ENCODE assay signal across 8 cellular contexts in the genomic region with DNA sequence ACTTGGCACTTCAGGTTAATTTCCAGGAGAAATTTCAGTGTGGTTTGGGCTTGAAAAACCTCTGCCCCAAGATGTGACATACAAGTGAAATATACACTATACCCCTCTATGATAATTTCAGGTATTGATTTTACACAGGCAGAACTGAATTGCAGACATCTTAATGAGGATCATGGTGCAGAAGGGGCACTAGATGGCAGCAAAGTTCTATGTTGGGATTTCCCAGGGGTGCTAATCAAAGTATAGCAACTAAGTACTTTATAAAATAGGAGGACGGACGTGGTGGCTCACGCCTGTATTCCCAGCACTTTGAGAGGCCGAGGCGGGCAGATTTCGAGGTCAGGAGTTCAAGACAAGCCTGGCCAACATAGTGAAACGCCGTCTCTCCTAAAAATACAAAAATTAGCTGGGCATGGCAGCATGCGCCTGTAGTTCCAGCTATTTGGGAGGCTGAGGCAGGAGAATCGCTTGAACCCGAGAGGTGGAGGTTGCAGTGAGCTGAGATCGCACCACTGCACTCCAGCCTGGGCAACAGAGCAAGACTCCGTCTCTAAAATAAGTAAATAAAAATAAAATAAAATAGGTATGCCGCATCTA.
DNase-seq lines count a peak whose midpoint lies in the region; ATAC-seq and TF ChIP-seq lines count a peak whose summit lies in the region.
"Not testable (repeated sequence)": the region's sequence is repeated elsewhere in the genome, so short reads cannot be mapped to it uniquely, and the experiment has no call there.

No MANE protein-coding gene starts in this region.

- not testable (repeated sequence) for H3K36me3 ChIP-seq in A673 (ENCODE audit: insufficient read depth, low read length, poor library complexity, severe bottlenecking); psoas muscle (ENCODE audit: insufficient read depth in 1 of 2, low read depth in 1 of 2)

- POLR2A ChIA-PET in A673 (lab: Charles Lee; ENCODE audit: low non-redundant PET); activated naive CD8-positive, alpha-beta T cell treated with anti-CD3 and anti-CD28 coated beads, Interleukin-2, amount 10 ng/mL, durations not matched to agents 7 days and 5 days (lab: Charles Lee): not testable (repeated sequence)

- not testable (repeated sequence) for BruUV-seq in A673 (replicated peaks; lab: Mats Ljungman, UMichigan)

- not testable (repeated sequence) for H3K4me1 Mint-ChIP-seq in activated naive CD8-positive, alpha-beta T cell treated with anti-CD3 and anti-CD28 coated beads, Interleukin-2, amount 10 ng/mL, durations not matched to agents 7 days and 5 days

- H3K27me3 ChIP-seq in A673 (replicated peaks; ENCODE audit: insufficient read depth, low read depth, low read length, poor library complexity) = peaks cover 40% of the 10 kb centered on the region
- not testable (repeated sequence) for H3K27me3 ChIP-seq in psoas muscle (ENCODE audit: insufficient read depth in 3 of 3, low read length in 2 of 3)

- H3K4me1 ChIP-seq in A673 (ENCODE audit: insufficient read depth, low read length, poor library complexity, severe bottlenecking); psoas muscle: not testable (repeated sequence)

- not testable (repeated sequence) for H3K9me3 Mint-ChIP-seq in activated naive CD8-positive, alpha-beta T cell treated with anti-CD3 and anti-CD28 coated beads, Interleukin-2, amount 10 ng/mL, durations not matched to agents 7 days and 5 days

- CTCF ChIA-PET in A673 (lab: Charles Lee) = interaction anchor here (1.0 kb wide), 1 partner anchor 126 kb away, joined by 6 read pairs; no protein-coding TSS in a partner anchor

- intact Hi-C loops in A673 (cut with micrococcal nuclease; ENCODE audit: unreplicated experiment) = loop anchor here (1.0 to 5.0 kb wide), 5 partner anchors 126 to 816 kb away; no protein-coding TSS in a partner anchor
- intact Hi-C loops in Right ventricle myocardium superior (cut with DNase I) = not testable (repeated sequence)
- intact Hi-C loops in psoas muscle (cut with DNase I) = loop anchor here (5.0 to 10.0 kb wide), 5 partner anchors 126 to 923 kb away; no protein-coding TSS in a partner anchor

- H3K36me3 Mint-ChIP-seq in activated naive CD8-positive, alpha-beta T cell treated with anti-CD3 and anti-CD28 coated beads, Interleukin-2, amount 10 ng/mL, durations not matched to agents 7 days and 5 days = not testable (repeated sequence)

- DNase-seq in A673 (ENCODE audit: low spot score) = peak; percentile 82
- peak; percentile 76 for DNase-seq in NCI-H146 (lab: John Stamatoyannopoulos, UW)
- peak; percentile 58 for DNase-seq in T follicular helper cell (ENCODE audit: low read depth)
- not testable (repeated sequence) for DNase-seq in activated naive CD8-positive, alpha-beta T cell treated with anti-CD3 and anti-CD28 coated beads, Interleukin-2, amount 10 ng/mL, durations not matched to agents 7 days and 5 days; psoas muscle
- peak; percentile 32 for DNase-seq in Right ventricle myocardium superior

- not testable (repeated sequence) for H3K4me3 ChIP-seq in A673 (ENCODE audit: low read depth, low read length, poor library complexity, severe bottlenecking); psoas muscle

- H3K9me3 ChIP-seq in A673 (ENCODE audit: low read depth, low read length, poor library complexity, severe bottlenecking); psoas muscle: not testable (repeated sequence)

- not testable (repeated sequence) for H3K27ac Mint-ChIP-seq in activated naive CD8-positive, alpha-beta T cell treated with anti-CD3 and anti-CD28 coated beads, Interleukin-2, amount 10 ng/mL, durations not matched to agents 7 days and 5 days

- not testable (repeated sequence) for H3K4me3 Mint-ChIP-seq in activated naive CD8-positive, alpha-beta T cell treated with anti-CD3 and anti-CD28 coated beads, Interleukin-2, amount 10 ng/mL, durations not matched to agents 7 days and 5 days

- H3K27me3 Mint-ChIP-seq in activated naive CD8-positive, alpha-beta T cell treated with anti-CD3 and anti-CD28 coated beads, Interleukin-2, amount 10 ng/mL, durations not matched to agents 7 days and 5 days = peaks cover 18% of the 10 kb centered on the region

- 47 to 50% (median 49%) methylated on average over 14 of the region's 14 CpGs for whole genome bisulfite sequencing in psoas muscle, 3 donors

- not testable (repeated sequence) for H3K27ac ChIP-seq in A673 (ENCODE audit: low read depth, low read length, poor library complexity, severe bottlenecking); psoas muscle

- TF ChIP-seq CTCF in A673 (conservative IDR thresholded peaks at IDR 0.05; ENCODE audit: low read depth, low read length) = peak; percentile 86
- TF ChIP-seq CTCF in psoas muscle (IDR thresholded peaks at IDR 0.05) = peak; percentile 72

- ATAC-seq in GM18511 (IDR thresholded peaks at IDR 0.05; ENCODE audit: unreplicated experiment) (peak; percentile 96), HG02884 (IDR thresholded peaks at IDR 0.05; ENCODE audit: unreplicated experiment) (peak; percentile 90), Right ventricle myocardium superior (ENCODE audit: poor library complexity) (peak; percentile 56), psoas muscle (peak in 3 of 4 donors; percentile 47 to 65 (median 53))
- ATAC-seq in activated naive CD8-positive, alpha-beta T cell treated with anti-CD3 and anti-CD28 coated beads, Interleukin-2, amount 10 ng/mL, durations not matched to agents 7 days and 5 days (ENCODE audit: low read depth) = peak; percentile 76
